In the genomic region with DNA sequence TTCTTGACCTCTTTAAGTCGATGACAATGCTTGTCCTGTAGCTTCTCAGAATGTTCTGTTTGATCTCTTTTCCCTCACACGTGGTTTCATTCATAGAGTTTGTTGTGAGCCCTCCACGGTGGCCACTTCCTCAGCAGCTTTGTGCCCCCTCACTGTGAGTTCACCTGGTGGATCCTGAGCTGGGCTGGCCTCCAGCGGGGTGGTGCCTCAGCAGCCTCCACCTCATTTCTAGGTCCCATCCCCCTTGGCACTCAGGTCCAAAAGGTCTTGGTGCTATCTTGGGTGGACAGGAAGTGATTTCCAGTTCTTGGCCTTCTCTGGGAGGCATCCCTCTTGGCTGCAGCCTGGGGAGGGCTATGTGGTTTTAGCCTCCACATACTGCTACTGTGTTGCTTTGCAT, we compare ENCODE assay signal across 19 cellular contexts.
"Had no signal": no experiment of that assay in that cellular context is flagged by ENCODE, and none has a peak within 500 bp of the region (broad histone marks: within the 10 kb centered on the region; RNA-seq: fewer than 3 reads in every experiment).

No MANE protein-coding gene starts in this region.

- H3K9ac ChIP-seq: KMS-11 had no signal

- H3K27ac Mint-ChIP-seq: IgD-negative memory B cell had no signal

- H3K4me2 ChIP-seq: KMS-11 had no signal

- H3K4me3 ChIP-seq: K562 had no signal

- DNase-seq: Kasumi-1, MM.1S, NCI-H1092 treated with DMSO at 0.1 percent for 48 hours, NCI-H1436, NCI-H187, NCI-H2029, NCI-H2081 treated with DMSO at 0.1 percent for 48 hours, NCI-H2171, NCI-H226, NCI-H446, NCI-H510A, NCI-H524 treated with DMSO at 0.1 percent for 48 hours, NCI-H69, NCI-H774, Right ventricle myocardium superior, RPMI8226 had no signal

- H3K4me3 Mint-ChIP-seq: IgD-negative memory B cell had no signal

- H3K9me3 Mint-ChIP-seq: IgD-negative memory B cell had no signal

- H3K4me1 Mint-ChIP-seq: IgD-negative memory B cell had no signal

- H3K36me3 Mint-ChIP-seq: IgD-negative memory B cell had no signal

- H3K27ac ChIP-seq: KMS-11 had no signal
